13 cellular contexts compared by ENCODE assay signal in genomic region chr13:97448503-97449251, GRCh38. TPM values are rescaled to one million over a fixed set of nuclear protein-coding genes. Genes with fewer than 3 reads are reported as not detected.
DNase-seq lines count a peak whose midpoint lies in the region; ATAC-seq, FAIRE-seq and TF ChIP-seq lines count a peak whose summit lies in the region.
"Had no signal": no experiment of that assay in that cellular context is flagged by ENCODE, and none has a peak within 500 bp of the region (broad histone marks: within the 10 kb centered on the region; RNA-seq: fewer than 3 reads in every experiment).

No MANE protein-coding gene starts in this region.

- peaks cover 7% of the 10 kb centered on the region for H3K9me3 Mint-ChIP-seq in nephron progenitor cell
- peaks cover 3% of the 10 kb centered on the region for H3K9me3 Mint-ChIP-seq in stimulated activated memory B cell treated with anti-CD40 and anti-IgM and Interleukin-4, amounts not matched to agents 10 μg/mL and 1 μg/mL and 100 μg/mL, for 72 hours

- peaks cover 0 to 4% (median 0%) of the 10 kb centered on the region in 12 donors for H3K4me1 ChIP-seq in heart left ventricle

- no peaks in the 10 kb centered on the region for H3K27me3 Mint-ChIP-seq in nephron progenitor cell (ENCODE audit: low read depth, poor library complexity)
- no peaks in the 10 kb centered on the region for H3K27me3 Mint-ChIP-seq in stimulated activated memory B cell treated with anti-CD40 and anti-IgM and Interleukin-4, amounts not matched to agents 10 μg/mL and 1 μg/mL and 100 μg/mL, for 72 hours

- DNase-seq in GM19239 (ENCODE audit: insufficient read length, low spot score) (no peak), nephron progenitor cell (no peak), DMS79 treated with DMSO at 0.1 percent for 48 hours (lab: John Stamatoyannopoulos, UW) (no peak), heart left ventricle (no peak), NCI-H1417 (lab: John Stamatoyannopoulos, UW) (no peak)
- DNase-seq: activated CD8-positive, alpha-beta memory T cell treated with anti-CD3 and anti-CD28 coated beads for 24 hours; PC-3; T-helper 2 cell had no signal

- 93 to 98% (median 93%) methylated on average over 5 of the region's 5 CpGs for WGBS in heart left ventricle, 4 donors

- H3K27ac Mint-ChIP-seq in nephron progenitor cell: peak overlapping the region; percentile 9
- H3K27ac Mint-ChIP-seq in stimulated activated memory B cell treated with anti-CD40 and anti-IgM and Interleukin-4, amounts not matched to agents 10 μg/mL and 1 μg/mL and 100 μg/mL, for 72 hours: no peak overlapping the region

- H3K36me3 ChIP-seq in heart left ventricle: peaks cover 0 to 22% (median 0%) of the 10 kb centered on the region in 9 donors

- no peak overlapping the region for H3K4me3 Mint-ChIP-seq in nephron progenitor cell
- no peak overlapping the region for H3K4me3 Mint-ChIP-seq in stimulated activated memory B cell treated with anti-CD40 and anti-IgM and Interleukin-4, amounts not matched to agents 10 μg/mL and 1 μg/mL and 100 μg/mL, for 72 hours

- no peak overlapping the region for H3K27ac ChIP-seq in heart left ventricle
- H3K27ac ChIP-seq: C4-2B had no signal

- peak; percentile 52 for ATAC-seq in HG02763 (IDR thresholded peaks at IDR 0.05; ENCODE audit: unreplicated experiment)
- ATAC-seq in HG03571 (IDR thresholded peaks at IDR 0.05; ENCODE audit: unreplicated experiment): peak; percentile 76
- no peak for ATAC-seq in stimulated activated memory B cell treated with anti-CD40 and anti-IgM and Interleukin-4, amounts not matched to agents 10 μg/mL and 1 μg/mL and 100 μg/mL, for 72 hours
- ATAC-seq in heart left ventricle: no peak
- ATAC-seq: activated naive CD4-positive, alpha-beta T cell treated with anti-CD3 and anti-CD28 coated beads, Interleukin-2, amount 50 U/mL, for 72 hours; PC-3 had no signal

- TF ChIP-seq POLR2A in heart left ventricle (IDR thresholded peaks at IDR 0.05): no peak

- intact Hi-C loops in heart left ventricle (cut with DNase I): loop anchor here in 1 of 10 donors (10.0 kb wide), 1 partner anchor 116 kb away; no protein-coding TSS in a partner anchor

- TF ChIP-seq CTCF in nephron progenitor cell (IDR thresholded peaks at IDR 0.05) (no peak), heart left ventricle (IDR thresholded peaks at IDR 0.05) (no peak)

- no peaks in the 10 kb centered on the region for H3K27me3 ChIP-seq in heart left ventricle

- FAIRE-seq in GM19239 (lab: Jason Lieb, UNC): peak; percentile 81

- peaks cover 85% of the 10 kb centered on the region for H3K36me3 Mint-ChIP-seq in nephron progenitor cell (ENCODE audit: low read depth)
- peaks cover 40% of the 10 kb centered on the region for H3K36me3 Mint-ChIP-seq in stimulated activated memory B cell treated with anti-CD40 and anti-IgM and Interleukin-4, amounts not matched to agents 10 μg/mL and 1 μg/mL and 100 μg/mL, for 72 hours

- no peak overlapping the region for H3K4me3 ChIP-seq in heart left ventricle

- peaks cover 0 to 5% (median 0%) of the 10 kb centered on the region in 12 donors for H3K9me3 ChIP-seq in heart left ventricle

- H3K4me1 Mint-ChIP-seq in nephron progenitor cell: peaks cover 21% of the 10 kb centered on the region
- H3K4me1 Mint-ChIP-seq in stimulated activated memory B cell treated with anti-CD40 and anti-IgM and Interleukin-4, amounts not matched to agents 10 μg/mL and 1 μg/mL and 100 μg/mL, for 72 hours: peaks cover 18% of the 10 kb centered on the region

RNA-seq across cellular contexts. Expression of gene RAP2A, which starts 14.7 kb away (rescaled TPM):
- total RNA-seq in heart left ventricle: 10 to 100 TPM; 14.2 to 34.8 (median 24.3) TPM
- 10 to 100 TPM in 1 of 2 donors, 1 to 10 TPM in 1; 3.9 to 14.5 TPM for polyA plus RNA-seq in heart left ventricle

Comparison
In these comparisons a context has a peak if more than half of its experiments do, and no peak if none do; other contexts are left out.
1. ATAC-seq: peak in HG02763 (single experiment) and HG03571 (single experiment); none in stimulated activated memory B cell treated with anti-CD40 and anti-IgM and Interleukin-4, amounts not matched to agents 10 μg/mL and 1 μg/mL and 100 μg/mL, for 72 hours (single experiment) and heart left ventricle (0 of 4).